In genomic region chr15:92612891-92613290, GRCh38 we compare ENCODE assay signal across 15 cellular contexts. TPM values are rescaled to one million over a fixed set of nuclear protein-coding genes. Genes with fewer than 3 reads are reported as not detected.
A peak's percentile ranks its signal among the peaks of the same experiment; 100 is the strongest.
DNase-seq lines count a peak whose midpoint lies in the region; ATAC-seq and TF ChIP-seq lines count a peak whose summit lies in the region.
"Had no signal": no experiment of that assay in that cellular context is flagged by ENCODE, and none has a peak within 500 bp of the region (broad histone marks: within the 10 kb centered on the region; RNA-seq: fewer than 3 reads in every experiment).

No MANE protein-coding gene starts in this region.

- peak; percentile 47 for DNase-seq in activated effector memory CD4-positive, alpha-beta T cell treated with anti-CD3 and anti-CD28 coated beads, Interleukin-2, amount 50 U/mL, for 16 hours
- DNase-seq in activated effector memory CD4-positive, alpha-beta T cell treated with Interleukin-2 at 50 U/mL for 16 hours = no peak
- DNase-seq in islet precursor cell (peak; percentile 41), sigmoid colon (peak; percentile 27), retina (no peak)
- DNase-seq: 8988T; AML-193; Caco-2; CD8-positive, alpha-beta memory T cell; IMR-90 had no signal

- TF ChIP-seq CTCF in sigmoid colon (IDR thresholded peaks at IDR 0.05) = no peak

- WGBS in sigmoid colon, 2 donors = 91 to 95% methylated on average over 4 of the region's 4 CpGs

- H3K4me1 ChIP-seq in sigmoid colon = peaks cover 0 to 24% (median 16%) of the 10 kb centered on the region in 4 donors
- H3K4me1 ChIP-seq: BLaER1 had no signal

- H3K27ac ChIP-seq in sigmoid colon = peak overlapping the region in 2 of 4 donors; percentile 20 to 23
- H3K27ac ChIP-seq: BLaER1 had no signal

- TF ChIP-seq EP300 in sigmoid colon (IDR thresholded peaks at IDR 0.05) = no peak

- no peaks in the 10 kb centered on the region for H3K36me3 ChIP-seq in sigmoid colon
- H3K36me3 ChIP-seq: BLaER1 had no signal

- no peak for TF ChIP-seq POLR2A in sigmoid colon (IDR thresholded peaks at IDR 0.05)

- intact Hi-C loops in sigmoid colon (cut with DNase I) = no loop called here

- no peak overlapping the region for H3K4me3 ChIP-seq in sigmoid colon
- H3K4me3 ChIP-seq: BLaER1, GM12878 had no signal

- H3K9me3 ChIP-seq in sigmoid colon = no peaks in the 10 kb centered on the region
- H3K9me3 ChIP-seq: BLaER1, Caco-2 had no signal

- no peaks in the 10 kb centered on the region for H3K27me3 ChIP-seq in sigmoid colon
- H3K27me3 ChIP-seq: BLaER1 had no signal

- ATAC-seq in HG03460 (IDR thresholded peaks at IDR 0.05; ENCODE audit: unreplicated experiment) (no peak), HG03135 (IDR thresholded peaks at IDR 0.05; ENCODE audit: unreplicated experiment) (no peak)
- ATAC-seq: HCT116 had no signal

RNA-seq across cellular contexts. Expression of gene FAM174B, which starts 42.7 kb away (rescaled TPM):
- total RNA-seq in sigmoid colon = 10 to 100 TPM in 1 of 4 donors, 1 to 10 TPM in 3; 5.3 to 38.9 (median 6.1) TPM
- polyA plus RNA-seq in sigmoid colon = 10 to 100 TPM in 1 of 3 donors, 1 to 10 TPM in 2; 8.1 to 19.8 (median 9.5) TPM

Comparison
In these comparisons a context has a peak if more than half of its experiments do, and no peak if none do; other contexts are left out.
1. DNase-seq: peak in activated effector memory CD4-positive, alpha-beta T cell treated with anti-CD3 and anti-CD28 coated beads, Interleukin-2, amount 50 U/mL, for 16 hours (single experiment), islet precursor cell (single experiment) and sigmoid colon (single experiment); none in activated effector memory CD4-positive, alpha-beta T cell treated with Interleukin-2 at 50 U/mL for 16 hours (single experiment) and retina (single experiment).